8 cellular contexts compared by ENCODE assay signal in genomic region chr3:58463181-58463941, GRCh38. TPM values are rescaled to one million over a fixed set of nuclear protein-coding genes. Genes with fewer than 3 reads are reported as not detected.
DNase-seq lines count a peak whose midpoint lies in the region; ATAC-seq, FAIRE-seq and TF ChIP-seq lines count a peak whose summit lies in the region.

No MANE protein-coding gene starts in this region.

- peak overlapping the region; percentile 68 for H2AFZ ChIP-seq in KMS-11 (ENCODE audit: low read depth)

- H3K9ac ChIP-seq in KMS-11 = no peak overlapping the region

- peak overlapping the region; percentile 31 for H3K4me2 ChIP-seq in KMS-11

- intact Hi-C loops in Right ventricle myocardium inferior (cut with DNase I) = loop anchor here (2.0 kb wide), 2 partner anchors 27 to 69 kb away; no protein-coding TSS in a partner anchor
- intact Hi-C loops in posterior vena cava (cut with DNase I) = no loop called here

- no peaks in the 10 kb centered on the region for H3K79me2 ChIP-seq in KMS-11 (ENCODE audit: insufficient read depth, low read depth)

- peaks cover 27% of the 10 kb centered on the region for H3K4me1 ChIP-seq in KMS-11 (ENCODE audit: low read depth, poor library complexity, severe bottlenecking)

- no peaks in the 10 kb centered on the region for H3K36me3 Mint-ChIP-seq in activated naive CD4-positive, alpha-beta T cell treated with anti-CD3 and anti-CD28 coated beads, Interleukin-2, amount 50 U/mL, for 72 hours

- peak; percentile 87 for TF ChIP-seq CTCF in KMS-11 (conservative IDR thresholded peaks at IDR 0.05; ENCODE audit: low read depth, low read length)

- H3K4me3 ChIP-seq in KMS-11 (IDR thresholded peaks at IDR 0.05; ENCODE audit: insufficient read depth, low read depth, low read length) = no peak overlapping the region

- H3K27ac Mint-ChIP-seq in activated naive CD4-positive, alpha-beta T cell treated with anti-CD3 and anti-CD28 coated beads, Interleukin-2, amount 50 U/mL, for 72 hours = peak overlapping the region in 1 of 2 donors; percentile 47

- no peak overlapping the region for H3K27ac ChIP-seq in KMS-11

- no peaks in the 10 kb centered on the region for H4K20me1 ChIP-seq in KMS-11 (ENCODE audit: insufficient read depth)

- DNase-seq in DMS153 treated with DMSO at 0.1 percent for 48 hours (lab: John Stamatoyannopoulos, UW; ENCODE audit: unreplicated experiment) (peak; percentile 33), Right ventricle myocardium inferior (ENCODE audit: missing footprints) (peak; percentile 79), posterior vena cava (ENCODE audit: low spot score) (peak; percentile 87), urothelium cell line (ENCODE audit: low spot score) (peak; percentile 92)
- DNase-seq in activated naive CD4-positive, alpha-beta T cell treated with anti-CD3 and anti-CD28 coated beads, Interleukin-2, amount 50 U/mL, for 72 hours (ENCODE audit: low spot score in 2 of 2) = peak; percentile 74 to 92

- no peak for FAIRE-seq in urothelium cell line (lab: Jason Lieb, UNC)

- peak; percentile 90 for ATAC-seq in GM21576 (IDR thresholded peaks at IDR 0.05; ENCODE audit: unreplicated experiment)
- peak; percentile 99 for ATAC-seq in SK-N-SH treated with all-trans-retinoic acid at 6 μM for 48 hours
- ATAC-seq in activated naive CD4-positive, alpha-beta T cell treated with anti-CD3 and anti-CD28 coated beads, Interleukin-2, amount 50 U/mL, for 72 hours = peak; percentile 98
- ATAC-seq in Right ventricle myocardium inferior = peak; percentile 90

- H3K9me3 Mint-ChIP-seq in activated naive CD4-positive, alpha-beta T cell treated with anti-CD3 and anti-CD28 coated beads, Interleukin-2, amount 50 U/mL, for 72 hours = no peaks in the 10 kb centered on the region

- H3K36me3 ChIP-seq in KMS-11 (ENCODE audit: insufficient read depth) = no peaks in the 10 kb centered on the region

- no peaks in the 10 kb centered on the region for H3K27me3 ChIP-seq in KMS-11 (ENCODE audit: insufficient read depth, low read depth)

TF ChIP-seq in SK-N-SH treated with all-trans-retinoic acid at 6 μM for 48 hours, 23 proteins besides CTCF, POLR2A, EP300 and RAD21:
- no peak for TF ChIP-seq PPARA (CRISPR knock-in tag; IDR thresholded peaks at IDR 0.05; ENCODE audit: borderline replicate concordance)
- no peak for TF ChIP-seq TSHZ2 (CRISPR knock-in tag; IDR thresholded peaks at IDR 0.05)
- no peak for TF ChIP-seq ZNF565 (CRISPR knock-in tag; conservative IDR thresholded peaks at IDR 0.05; ENCODE audit: low read depth)
- TF ChIP-seq CSDC2 (CRISPR knock-in tag; IDR thresholded peaks at IDR 0.05) = no peak

RNA-seq across cellular contexts. Expression of gene KCTD6, which starts 28.5 kb away (rescaled TPM):
- total RNA-seq in activated naive CD4-positive, alpha-beta T cell treated with anti-CD3 and anti-CD28 coated beads, Interleukin-2, amount 50 U/mL, for 72 hours = 1 to 10 TPM; 2.5 to 5.7 TPM
- total RNA-seq in Right ventricle myocardium inferior (11.3 TPM), posterior vena cava (10 to 100 TPM in 1 of 2 donors, 1 to 10 TPM in 1; 7.5 to 10.6 TPM)

RNA-seq across cellular contexts. Expression of gene PDHB, which starts 29.7 kb away (rescaled TPM):
- 10 to 100 TPM; 53.0 to 56.5 TPM for total RNA-seq in activated naive CD4-positive, alpha-beta T cell treated with anti-CD3 and anti-CD28 coated beads, Interleukin-2, amount 50 U/mL, for 72 hours
- total RNA-seq in Right ventricle myocardium inferior (206 TPM), posterior vena cava (10 to 100 TPM; 60.4 to 68.7 TPM)

Comparison
In these comparisons a context has a peak if more than half of its experiments do, and no peak if none do; other contexts are left out.
1. DNase-seq: peak in every context shown above with its lines; median percentile 92 in urothelium cell line; 87 in posterior vena cava; 83 in activated naive CD4-positive, alpha-beta T cell treated with anti-CD3 and anti-CD28 coated beads, Interleukin-2, amount 50 U/mL, for 72 hours; 79 in Right ventricle myocardium inferior; 33 in DMS153 treated with DMSO at 0.1 percent for 48 hours.